Comparison of ENCODE assay signal across 1 cellular context in the genomic region with DNA sequence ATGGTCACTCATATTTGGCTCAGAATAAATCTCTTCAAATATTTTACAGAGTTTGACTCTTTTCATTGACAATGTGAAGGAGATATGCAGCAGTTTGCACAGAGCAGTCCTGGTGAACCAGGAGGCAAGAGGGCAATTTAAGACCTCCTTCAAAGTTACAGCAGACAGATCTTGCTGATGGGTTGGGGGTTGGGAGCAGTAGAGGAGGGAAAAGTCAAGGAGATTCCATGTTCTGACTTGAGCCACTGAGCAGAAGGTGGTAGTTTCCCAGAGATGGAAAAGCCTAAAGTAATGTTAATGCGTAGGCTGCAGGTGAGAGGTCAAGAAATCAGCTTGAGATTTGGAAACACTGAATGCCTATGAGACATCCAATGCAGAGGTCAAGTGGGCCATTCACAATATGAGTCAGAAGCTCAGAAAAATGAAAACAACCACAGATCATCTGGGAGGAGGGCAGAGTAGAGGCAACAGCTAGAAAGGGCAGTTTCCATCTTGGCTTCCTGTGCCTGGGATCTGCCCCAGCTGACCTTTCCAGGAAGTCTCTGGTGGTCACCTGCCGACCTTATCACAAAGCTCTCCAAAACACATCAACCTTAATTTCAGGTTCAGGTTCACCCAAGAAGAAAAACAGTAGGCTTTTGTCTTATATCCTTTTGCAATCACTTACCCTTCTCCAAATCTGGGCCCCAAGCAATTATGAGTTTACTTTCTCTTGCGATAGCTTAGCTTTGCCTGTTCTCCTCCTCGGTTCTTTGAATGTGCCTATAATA.
TF ChIP-seq lines count a peak whose summit lies in the region.

No MANE protein-coding gene starts in this region.

TF ChIP-seq in HepG2, 621 proteins besides CTCF, POLR2A, EP300 and RAD21 (continued from another document and continues in another):
- TF ChIP-seq, protein P1, sequence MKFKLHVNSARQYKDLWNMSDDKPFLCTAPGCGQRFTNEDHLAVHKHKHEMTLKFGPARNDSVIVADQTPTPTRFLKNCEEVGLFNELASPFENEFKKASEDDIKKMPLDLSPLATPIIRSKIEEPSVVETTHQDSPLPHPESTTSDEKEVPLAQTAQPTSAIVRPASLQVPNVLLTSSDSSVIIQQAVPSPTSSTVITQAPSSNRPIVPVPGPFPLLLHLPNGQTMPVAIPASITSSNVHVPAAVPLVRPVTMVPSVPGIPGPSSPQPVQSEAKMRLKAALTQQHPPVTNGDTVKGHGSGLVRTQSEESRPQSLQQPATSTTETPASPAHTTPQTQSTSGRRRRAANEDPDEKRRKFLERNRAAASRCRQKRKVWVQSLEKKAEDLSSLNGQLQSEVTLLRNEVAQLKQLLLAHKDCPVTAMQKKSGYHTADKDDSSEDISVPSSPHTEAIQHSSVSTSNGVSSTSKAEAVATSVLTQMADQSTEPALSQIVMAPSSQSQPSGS (CRISPR knock-in tag; IDR thresholded peaks at IDR 0.05) = peak; percentile 44; the same call in 1 of the 2 replicates
- TF ChIP-seq MZF1 (CRISPR knock-in tag; IDR thresholded peaks at IDR 0.05; ENCODE audit: borderline replicate concordance) (no peak), EZH2 (conservative IDR thresholded peaks at IDR 0.05; ENCODE audit: low read depth, low read length) (no peak), TAF15 (IDR thresholded peaks at IDR 0.05; ENCODE audit: low read depth, low read length, poor library complexity, severe bottlenecking) (no peak), SRF (IDR thresholded peaks at IDR 0.05; ENCODE audit: low read depth, low read length) (no peak), ZC3H4 (CRISPR knock-in tag; IDR thresholded peaks at IDR 0.05; ENCODE audit: borderline replicate concordance) (no peak), ZNF530 (CRISPR knock-in tag; IDR thresholded peaks at IDR 0.05; ENCODE audit: low read depth) (no peak), RFX5 (IDR thresholded peaks at IDR 0.05; ENCODE audit: low read depth, low read length) (no peak), SP2 (CRISPR knock-in tag; IDR thresholded peaks at IDR 0.05) (no peak), NCOA5 (CRISPR knock-in tag; IDR thresholded peaks at IDR 0.05) (no peak), ASH2L (IDR thresholded peaks at IDR 0.05; ENCODE audit: insufficient read length, low read depth, low read length) (no peak), ZNF879 (CRISPR knock-in tag; IDR thresholded peaks at IDR 0.05) (no peak), SMAD9 (CRISPR knock-in tag; IDR thresholded peaks at IDR 0.05) (no peak), HDAC1 (CRISPR knock-in tag; IDR thresholded peaks at IDR 0.05) (peak; percentile 66), ZNF709 (CRISPR knock-in tag; IDR thresholded peaks at IDR 0.05) (0 out of 2 replicates have a peak, but pooled peaks have one; percentile 20), ZNF563 (CRISPR knock-in tag; IDR thresholded peaks at IDR 0.05) (no peak), ZFX (CRISPR knock-in tag; IDR thresholded peaks at IDR 0.05; ENCODE audit: low read depth) (no peak), MLLT10 (CRISPR knock-in tag; IDR thresholded peaks at IDR 0.05) (no peak), RFXANK (CRISPR knock-in tag; IDR thresholded peaks at IDR 0.05) (no peak), ELF3 (CRISPR knock-in tag; IDR thresholded peaks at IDR 0.05) (peak; percentile 97), RXRA (CRISPR knock-in tag; IDR thresholded peaks at IDR 0.05) (peak; percentile 97), PPARG (CRISPR knock-in tag; conservative IDR thresholded peaks at IDR 0.05) (peak; percentile 94), ZNF546 (CRISPR knock-in tag; conservative IDR thresholded peaks at IDR 0.05) (no peak), ETV5 (CRISPR knock-in tag; IDR thresholded peaks at IDR 0.05; ENCODE audit: borderline replicate concordance) (peak; percentile 96)
- TF ChIP-seq, protein P2, sequence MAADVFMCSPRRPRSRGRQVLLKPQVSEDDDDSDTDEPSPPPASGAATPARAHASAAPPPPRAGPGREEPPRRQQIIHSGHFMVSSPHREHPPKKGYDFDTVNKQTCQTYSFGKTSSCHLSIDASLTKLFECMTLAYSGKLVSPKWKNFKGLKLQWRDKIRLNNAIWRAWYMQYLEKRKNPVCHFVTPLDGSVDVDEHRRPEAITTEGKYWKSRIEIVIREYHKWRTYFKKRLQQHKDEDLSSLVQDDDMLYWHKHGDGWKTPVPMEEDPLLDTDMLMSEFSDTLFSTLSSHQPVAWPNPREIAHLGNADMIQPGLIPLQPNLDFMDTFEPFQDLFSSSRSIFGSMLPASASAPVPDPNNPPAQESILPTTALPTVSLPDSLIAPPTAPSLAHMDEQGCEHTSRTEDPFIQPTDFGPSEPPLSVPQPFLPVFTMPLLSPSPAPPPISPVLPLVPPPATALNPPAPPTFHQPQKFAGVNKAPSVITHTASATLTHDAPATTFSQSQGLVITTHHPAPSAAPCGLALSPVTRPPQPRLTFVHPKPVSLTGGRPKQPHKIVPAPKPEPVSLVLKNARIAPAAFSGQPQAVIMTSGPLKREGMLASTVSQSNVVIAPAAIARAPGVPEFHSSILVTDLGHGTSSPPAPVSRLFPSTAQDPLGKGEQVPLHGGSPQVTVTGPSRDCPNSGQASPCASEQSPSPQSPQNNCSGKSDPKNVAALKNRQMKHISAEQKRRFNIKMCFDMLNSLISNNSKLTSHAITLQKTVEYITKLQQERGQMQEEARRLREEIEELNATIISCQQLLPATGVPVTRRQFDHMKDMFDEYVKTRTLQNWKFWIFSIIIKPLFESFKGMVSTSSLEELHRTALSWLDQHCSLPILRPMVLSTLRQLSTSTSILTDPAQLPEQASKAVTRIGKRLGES (CRISPR knock-in tag; IDR thresholded peaks at IDR 0.05; ENCODE audit: borderline replicate concordance) = no peak
- TF ChIP-seq, protein P3, sequence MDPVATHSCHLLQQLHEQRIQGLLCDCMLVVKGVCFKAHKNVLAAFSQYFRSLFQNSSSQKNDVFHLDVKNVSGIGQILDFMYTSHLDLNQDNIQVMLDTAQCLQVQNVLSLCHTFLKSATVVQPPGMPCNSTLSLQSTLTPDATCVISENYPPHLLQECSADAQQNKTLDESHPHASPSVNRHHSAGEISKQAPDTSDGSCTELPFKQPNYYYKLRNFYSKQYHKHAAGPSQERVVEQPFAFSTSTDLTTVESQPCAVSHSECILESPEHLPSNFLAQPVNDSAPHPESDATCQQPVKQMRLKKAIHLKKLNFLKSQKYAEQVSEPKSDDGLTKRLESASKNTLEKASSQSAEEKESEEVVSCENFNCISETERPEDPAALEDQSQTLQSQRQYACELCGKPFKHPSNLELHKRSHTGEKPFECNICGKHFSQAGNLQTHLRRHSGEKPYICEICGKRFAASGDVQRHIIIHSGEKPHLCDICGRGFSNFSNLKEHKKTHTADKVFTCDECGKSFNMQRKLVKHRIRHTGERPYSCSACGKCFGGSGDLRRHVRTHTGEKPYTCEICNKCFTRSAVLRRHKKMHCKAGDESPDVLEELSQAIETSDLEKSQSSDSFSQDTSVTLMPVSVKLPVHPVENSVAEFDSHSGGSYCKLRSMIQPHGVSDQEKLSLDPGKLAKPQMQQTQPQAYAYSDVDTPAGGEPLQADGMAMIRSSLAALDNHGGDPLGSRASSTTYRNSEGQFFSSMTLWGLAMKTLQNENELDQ (CRISPR knock-in tag; IDR thresholded peaks at IDR 0.05; ENCODE audit: borderline replicate concordance) = no peak
- TF ChIP-seq, protein P4, sequence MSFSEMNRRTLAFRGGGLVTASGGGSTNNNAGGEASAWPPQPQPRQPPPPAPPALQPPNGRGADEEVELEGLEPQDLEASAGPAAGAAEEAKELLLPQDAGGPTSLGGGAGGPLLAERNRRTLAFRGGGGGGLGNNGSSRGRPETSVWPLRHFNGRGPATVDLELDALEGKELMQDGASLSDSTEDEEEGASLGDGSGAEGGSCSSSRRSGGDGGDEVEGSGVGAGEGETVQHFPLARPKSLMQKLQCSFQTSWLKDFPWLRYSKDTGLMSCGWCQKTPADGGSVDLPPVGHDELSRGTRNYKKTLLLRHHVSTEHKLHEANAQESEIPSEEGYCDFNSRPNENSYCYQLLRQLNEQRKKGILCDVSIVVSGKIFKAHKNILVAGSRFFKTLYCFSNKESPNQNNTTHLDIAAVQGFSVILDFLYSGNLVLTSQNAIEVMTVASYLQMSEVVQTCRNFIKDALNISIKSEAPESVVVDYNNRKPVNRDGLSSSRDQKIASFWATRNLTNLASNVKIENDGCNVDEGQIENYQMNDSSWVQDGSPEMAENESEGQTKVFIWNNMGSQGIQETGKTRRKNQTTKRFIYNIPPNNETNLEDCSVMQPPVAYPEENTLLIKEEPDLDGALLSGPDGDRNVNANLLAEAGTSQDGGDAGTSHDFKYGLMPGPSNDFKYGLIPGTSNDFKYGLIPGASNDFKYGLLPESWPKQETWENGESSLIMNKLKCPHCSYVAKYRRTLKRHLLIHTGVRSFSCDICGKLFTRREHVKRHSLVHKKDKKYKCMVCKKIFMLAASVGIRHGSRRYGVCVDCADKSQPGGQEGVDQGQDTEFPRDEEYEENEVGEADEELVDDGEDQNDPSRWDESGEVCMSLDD (CRISPR knock-in tag; IDR thresholded peaks at IDR 0.05; ENCODE audit: borderline replicate concordance) = no peak
- TF ChIP-seq, protein P5, sequence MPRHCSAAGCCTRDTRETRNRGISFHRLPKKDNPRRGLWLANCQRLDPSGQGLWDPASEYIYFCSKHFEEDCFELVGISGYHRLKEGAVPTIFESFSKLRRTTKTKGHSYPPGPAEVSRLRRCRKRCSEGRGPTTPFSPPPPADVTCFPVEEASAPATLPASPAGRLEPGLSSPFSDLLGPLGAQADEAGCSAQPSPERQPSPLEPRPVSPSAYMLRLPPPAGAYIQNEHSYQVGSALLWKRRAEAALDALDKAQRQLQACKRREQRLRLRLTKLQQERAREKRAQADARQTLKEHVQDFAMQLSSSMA (CRISPR knock-in tag; IDR thresholded peaks at IDR 0.05) = no peak
- TF ChIP-seq, protein P6, sequence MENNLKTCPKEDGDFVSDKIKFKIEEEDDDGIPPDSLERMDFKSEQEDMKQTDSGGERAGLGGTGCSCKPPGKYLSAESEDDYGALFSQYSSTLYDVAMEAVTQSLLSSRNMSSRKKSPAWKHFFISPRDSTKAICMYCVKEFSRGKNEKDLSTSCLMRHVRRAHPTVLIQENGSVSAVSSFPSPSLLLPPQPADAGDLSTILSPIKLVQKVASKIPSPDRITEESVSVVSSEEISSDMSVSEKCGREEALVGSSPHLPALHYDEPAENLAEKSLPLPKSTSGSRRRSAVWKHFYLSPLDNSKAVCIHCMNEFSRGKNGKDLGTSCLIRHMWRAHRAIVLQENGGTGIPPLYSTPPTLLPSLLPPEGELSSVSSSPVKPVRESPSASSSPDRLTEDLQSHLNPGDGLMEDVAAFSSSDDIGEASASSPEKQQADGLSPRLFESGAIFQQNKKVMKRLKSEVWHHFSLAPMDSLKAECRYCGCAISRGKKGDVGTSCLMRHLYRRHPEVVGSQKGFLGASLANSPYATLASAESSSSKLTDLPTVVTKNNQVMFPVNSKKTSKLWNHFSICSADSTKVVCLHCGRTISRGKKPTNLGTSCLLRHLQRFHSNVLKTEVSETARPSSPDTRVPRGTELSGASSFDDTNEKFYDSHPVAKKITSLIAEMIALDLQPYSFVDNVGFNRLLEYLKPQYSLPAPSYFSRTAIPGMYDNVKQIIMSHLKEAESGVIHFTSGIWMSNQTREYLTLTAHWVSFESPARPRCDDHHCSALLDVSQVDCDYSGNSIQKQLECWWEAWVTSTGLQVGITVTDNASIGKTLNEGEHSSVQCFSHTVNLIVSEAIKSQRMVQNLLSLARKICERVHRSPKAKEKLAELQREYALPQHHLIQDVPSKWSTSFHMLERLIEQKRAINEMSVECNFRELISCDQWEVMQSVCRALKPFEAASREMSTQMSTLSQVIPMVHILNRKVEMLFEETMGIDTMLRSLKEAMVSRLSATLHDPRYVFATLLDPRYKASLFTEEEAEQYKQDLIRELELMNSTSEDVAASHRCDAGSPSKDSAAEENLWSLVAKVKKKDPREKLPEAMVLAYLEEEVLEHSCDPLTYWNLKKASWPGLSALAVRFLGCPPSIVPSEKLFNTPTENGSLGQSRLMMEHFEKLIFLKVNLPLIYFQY (CRISPR knock-in tag; IDR thresholded peaks at IDR 0.05; ENCODE audit: borderline replicate concordance) = no peak; the same call in 1 of the 2 replicates
- TF ChIP-seq, protein P7, sequence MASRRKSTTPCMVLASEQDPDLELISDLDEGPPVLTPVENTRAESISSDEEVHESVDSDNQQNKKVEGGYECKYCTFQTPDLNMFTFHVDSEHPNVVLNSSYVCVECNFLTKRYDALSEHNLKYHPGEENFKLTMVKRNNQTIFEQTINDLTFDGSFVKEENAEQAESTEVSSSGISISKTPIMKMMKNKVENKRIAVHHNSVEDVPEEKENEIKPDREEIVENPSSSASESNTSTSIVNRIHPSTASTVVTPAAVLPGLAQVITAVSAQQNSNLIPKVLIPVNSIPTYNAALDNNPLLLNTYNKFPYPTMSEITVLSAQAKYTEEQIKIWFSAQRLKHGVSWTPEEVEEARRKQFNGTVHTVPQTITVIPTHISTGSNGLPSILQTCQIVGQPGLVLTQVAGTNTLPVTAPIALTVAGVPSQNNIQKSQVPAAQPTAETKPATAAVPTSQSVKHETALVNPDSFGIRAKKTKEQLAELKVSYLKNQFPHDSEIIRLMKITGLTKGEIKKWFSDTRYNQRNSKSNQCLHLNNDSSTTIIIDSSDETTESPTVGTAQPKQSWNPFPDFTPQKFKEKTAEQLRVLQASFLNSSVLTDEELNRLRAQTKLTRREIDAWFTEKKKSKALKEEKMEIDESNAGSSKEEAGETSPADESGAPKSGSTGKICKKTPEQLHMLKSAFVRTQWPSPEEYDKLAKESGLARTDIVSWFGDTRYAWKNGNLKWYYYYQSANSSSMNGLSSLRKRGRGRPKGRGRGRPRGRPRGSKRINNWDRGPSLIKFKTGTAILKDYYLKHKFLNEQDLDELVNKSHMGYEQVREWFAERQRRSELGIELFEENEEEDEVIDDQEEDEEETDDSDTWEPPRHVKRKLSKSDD (CRISPR knock-in tag; IDR thresholded peaks at IDR 0.05; ENCODE audit: low read depth) = no peak
- TF ChIP-seq, protein P8, sequence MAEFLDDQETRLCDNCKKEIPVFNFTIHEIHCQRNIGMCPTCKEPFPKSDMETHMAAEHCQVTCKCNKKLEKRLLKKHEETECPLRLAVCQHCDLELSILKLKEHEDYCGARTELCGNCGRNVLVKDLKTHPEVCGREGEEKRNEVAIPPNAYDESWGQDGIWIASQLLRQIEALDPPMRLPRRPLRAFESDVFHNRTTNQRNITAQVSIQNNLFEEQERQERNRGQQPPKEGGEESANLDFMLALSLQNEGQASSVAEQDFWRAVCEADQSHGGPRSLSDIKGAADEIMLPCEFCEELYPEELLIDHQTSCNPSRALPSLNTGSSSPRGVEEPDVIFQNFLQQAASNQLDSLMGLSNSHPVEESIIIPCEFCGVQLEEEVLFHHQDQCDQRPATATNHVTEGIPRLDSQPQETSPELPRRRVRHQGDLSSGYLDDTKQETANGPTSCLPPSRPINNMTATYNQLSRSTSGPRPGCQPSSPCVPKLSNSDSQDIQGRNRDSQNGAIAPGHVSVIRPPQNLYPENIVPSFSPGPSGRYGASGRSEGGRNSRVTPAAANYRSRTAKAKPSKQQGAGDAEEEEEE (CRISPR knock-in tag; IDR thresholded peaks at IDR 0.05; ENCODE audit: borderline replicate concordance) = no peak
